In the genomic region with DNA sequence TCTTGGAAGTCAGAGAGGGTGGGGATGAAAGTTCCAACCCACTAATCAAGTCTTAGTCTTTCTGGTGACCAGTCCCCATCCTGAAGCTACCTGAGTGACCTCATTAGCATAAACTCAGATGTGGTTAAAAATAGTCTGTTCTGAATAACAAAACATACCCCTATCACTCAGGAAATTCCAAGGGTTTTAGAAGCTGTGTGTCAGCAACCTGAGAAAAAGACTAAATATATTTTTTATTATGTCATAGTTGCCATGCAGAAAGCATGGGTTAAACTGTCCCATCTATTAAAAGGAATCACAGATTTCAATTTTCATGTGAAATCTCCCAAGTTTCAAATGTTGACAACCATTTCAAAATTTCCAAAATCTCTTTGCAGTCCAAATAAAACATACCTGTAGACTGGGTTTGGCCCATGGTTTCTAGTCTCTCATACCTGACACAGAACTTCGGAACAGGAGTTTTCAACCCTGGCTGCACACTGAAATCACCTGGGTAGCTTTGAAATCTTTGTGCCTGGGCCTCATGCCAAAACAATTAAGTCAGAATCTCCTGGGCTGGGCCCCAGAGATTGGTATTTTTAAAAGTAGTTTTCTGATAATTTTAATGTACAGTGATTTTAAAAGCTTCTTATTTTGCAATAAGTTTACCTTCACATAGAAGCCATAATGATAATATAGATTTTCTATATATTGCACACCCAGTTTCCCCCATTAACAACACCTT, we compare ENCODE assay signal across 14 cellular contexts.
DNase-seq lines count a peak whose midpoint lies in the region; ATAC-seq, FAIRE-seq and TF ChIP-seq lines count a peak whose summit lies in the region.
"Had no signal": no experiment of that assay in that cellular context is flagged by ENCODE, and none has a peak within 500 bp of the region (broad histone marks: within the 10 kb centered on the region; RNA-seq: fewer than 3 reads in every experiment).

No MANE protein-coding gene starts in this region.

- no peaks in the 10 kb centered on the region for H3K9me1 ChIP-seq in endothelial cell of umbilical vein (replicated peaks; ENCODE audit: control insufficient read depth, extremely low read depth, insufficient read depth, low read length)

- H3K36me3 ChIP-seq in GM23338 (ENCODE audit: insufficient read depth) (no peaks in the 10 kb centered on the region), OCI-LY1 (ENCODE audit: insufficient read depth, low read length) (no peaks in the 10 kb centered on the region), endothelial cell of umbilical vein (ENCODE audit: control insufficient read depth in 2 of 2, extremely low read depth in 1 of 2, insufficient read depth in 2 of 2, low read length in 2 of 2) (no peaks in the 10 kb centered on the region), prostate gland (no peaks in the 10 kb centered on the region)
- H3K36me3 ChIP-seq: transverse colon had no signal

- no peak overlapping the region for H3K4me3 Mint-ChIP-seq in GM23338
- H3K4me3 Mint-ChIP-seq: activated CD4-positive, alpha-beta memory T cell treated with anti-CD3 and anti-CD28 coated beads for 36 hours had no signal

- H3K36me3 Mint-ChIP-seq in GM23338 (ENCODE audit: low read depth) = no peaks in the 10 kb centered on the region
- H3K36me3 Mint-ChIP-seq: activated CD4-positive, alpha-beta memory T cell treated with anti-CD3 and anti-CD28 coated beads for 36 hours; activated naive CD4-positive, alpha-beta T cell treated with anti-CD3 and anti-CD28 coated beads, Interleukin-2, amount 50 U/mL, for 72 hours had no signal

- peaks cover 36% of the 10 kb centered on the region for H3K4me1 Mint-ChIP-seq in GM23338

- H3K27me3 Mint-ChIP-seq in GM23338 (ENCODE audit: insufficient read depth, low read depth, poor library complexity) = peaks cover 2% of the 10 kb centered on the region
- H3K27me3 Mint-ChIP-seq: activated CD4-positive, alpha-beta memory T cell treated with anti-CD3 and anti-CD28 coated beads for 36 hours had no signal

- POLR2A ChIA-PET in endothelial cell of umbilical vein (lab: Charles Lee) = interaction anchor here (0.6 to 0.9 kb wide), 3 partner anchors 232 to 476 kb away, joined by 3 to 5 read pairs (median 3); a partner anchor contains a TSS

- H3K9ac ChIP-seq in OCI-LY1 (ENCODE audit: low read length) (no peak overlapping the region), endothelial cell of umbilical vein (replicated peaks; ENCODE audit: extremely low read depth, insufficient read depth, low read length) (peak overlapping the region; percentile 75)

- H3K9me2 ChIP-seq in GM23338 (ENCODE audit: insufficient read depth) (no peaks in the 10 kb centered on the region), OCI-LY1 (ENCODE audit: low read depth, low read length) (no peaks in the 10 kb centered on the region)

- 21% methylated on average over 1 of the region's 1 CpG for WGBS in prostate gland

- no peaks in the 10 kb centered on the region for H3K9me3 ChIP-seq in OCI-LY1 (ENCODE audit: low read length)
- H3K9me3 ChIP-seq in endothelial cell of umbilical vein (replicated peaks; ENCODE audit: control insufficient read depth, insufficient read depth, low read length) = no peaks in the 10 kb centered on the region
- no peaks in the 10 kb centered on the region for H3K9me3 ChIP-seq in prostate gland
- H3K9me3 ChIP-seq: transverse colon had no signal

- H3K4me1 ChIP-seq in GM23338 (ENCODE audit: insufficient read depth) (peaks cover 41% of the 10 kb centered on the region), OCI-LY1 (ENCODE audit: insufficient read depth, low read length, severe bottlenecking) (peaks cover 96% of the 10 kb centered on the region), endothelial cell of umbilical vein (ENCODE audit: control insufficient read depth, extremely low read depth, insufficient read depth, low read length) (peaks cover 40% of the 10 kb centered on the region), prostate gland (replicated peaks) (peaks cover 12% of the 10 kb centered on the region)

- CTCF ChIA-PET in endothelial cell of umbilical vein (lab: Charles Lee) = interaction anchor here (0.8 to 1.3 kb wide), 6 partner anchors 11 to 841 kb away, joined by 3 to 6 read pairs (median 3); no protein-coding TSS in a partner anchor

- FAIRE-seq in endothelial cell of umbilical vein (lab: Jason Lieb, UNC) = peak; percentile 59

- H3K9me3 Mint-ChIP-seq in GM23338 = no peaks in the 10 kb centered on the region
- H3K9me3 Mint-ChIP-seq: activated CD4-positive, alpha-beta memory T cell treated with anti-CD3 and anti-CD28 coated beads for 36 hours; activated naive CD4-positive, alpha-beta T cell treated with anti-CD3 and anti-CD28 coated beads, Interleukin-2, amount 50 U/mL, for 72 hours had no signal

- TSS peak; percentile 6 for BruUV-seq in endothelial cell of umbilical vein (replicated peaks; lab: Mats Ljungman, UMichigan)

- H3K4me3 ChIP-seq in GM23338 (no peak overlapping the region), OCI-LY1 (ENCODE audit: low read depth, low read length, poor library complexity, severe bottlenecking) (no peak overlapping the region), endothelial cell of umbilical vein (replicated peaks in 1 of 3; ENCODE audit: insufficient read depth in 1 of 3, low read depth in 1 of 3, low read length in 3 of 3) (no peak overlapping the region), prostate gland (no peak overlapping the region)
- H3K4me3 ChIP-seq: transverse colon had no signal

- H4K20me1 ChIP-seq in GM23338 (replicated peaks; ENCODE audit: insufficient read depth) = no peaks in the 10 kb centered on the region
- H4K20me1 ChIP-seq in OCI-LY1 (ENCODE audit: insufficient read depth, low read length) = no peaks in the 10 kb centered on the region
- no peaks in the 10 kb centered on the region for H4K20me1 ChIP-seq in endothelial cell of umbilical vein (replicated peaks; ENCODE audit: control insufficient read depth, extremely low read depth, insufficient read depth, low read length)

- TF ChIP-seq CTCF in GM23338 (conservative IDR thresholded peaks at IDR 0.05; ENCODE audit: low read depth in 2 of 2) (no peak), OCI-LY1 (IDR thresholded peaks at IDR 0.05; ENCODE audit: low read length) (no peak), endothelial cell of umbilical vein (IDR thresholded peaks at IDR 0.05; ENCODE audit: extremely low read depth in 1 of 2, insufficient read depth in 1 of 2, low read depth in 1 of 2, low read length in 2 of 2) (no peak), prostate gland (IDR thresholded peaks at IDR 0.05) (no peak)

- intact Hi-C loops in endothelial cell of umbilical vein (cut with micrococcal nuclease) (loop anchor here (1.0 to 5.0 kb wide), 6 partner anchors 11 to 630 kb away; no protein-coding TSS in a partner anchor), prostate gland (cut with DNase I) (loop anchor here (5.0 to 10.0 kb wide), 2 partner anchors 62 to 115 kb away; no protein-coding TSS in a partner anchor), posterior cingulate gyrus (cut with DNase I) (loop anchor here (10.0 kb wide), 1 partner anchor 472 kb away; a partner anchor contains a TSS)

- no peaks in the 10 kb centered on the region for H3K27me3 ChIP-seq in GM23338 (ENCODE audit: insufficient read depth)
- H3K27me3 ChIP-seq in OCI-LY1 (ENCODE audit: insufficient read depth, low read length) = no peaks in the 10 kb centered on the region
- H3K27me3 ChIP-seq in endothelial cell of umbilical vein (ENCODE audit: control insufficient read depth in 2 of 2, insufficient read depth in 2 of 2, low read length in 2 of 2) = no peaks in the 10 kb centered on the region
- H3K27me3 ChIP-seq in prostate gland (replicated peaks; ENCODE audit: insufficient read depth) = no peaks in the 10 kb centered on the region
- H3K27me3 ChIP-seq: transverse colon had no signal

- no peak for DNase-seq in GM23338 (ENCODE audit: low spot score)
- peak; percentile 77 for DNase-seq in endothelial cell of umbilical vein (ENCODE audit: low read depth, low spot score)
- peak; percentile 41 for DNase-seq in prostate gland (ENCODE audit: low spot score)
- DNase-seq in amniotic stem cell (lab: John Stamatoyannopoulos, UW) = no peak
- no peak for DNase-seq in cerebellar cortex (ENCODE audit: low spot score)
- no peak for DNase-seq in posterior cingulate gyrus
- DNase-seq: activated CD4-positive, alpha-beta memory T cell treated with anti-CD3 and anti-CD28 coated beads for 36 hours; H7; Karpas-422; NCI-H510A; transverse colon had no signal

- H2AFZ ChIP-seq in GM23338 = no peak overlapping the region
- no peak overlapping the region for H2AFZ ChIP-seq in OCI-LY1 (ENCODE audit: low read length)
- no peak overlapping the region for H2AFZ ChIP-seq in endothelial cell of umbilical vein (ENCODE audit: low read depth, low read length)

- dilution Hi-C loops in endothelial cell of umbilical vein (cut with MboI; ENCODE audit: extremely low pct_ligation_motif_present, low sequenced_read_pairs) = no loop called here

- TF ChIP-seq POLR2A in endothelial cell of umbilical vein (IDR thresholded peaks at IDR 0.05; ENCODE audit: low read depth, low read length) = no peak
- no peak for TF ChIP-seq POLR2A in prostate gland (IDR thresholded peaks at IDR 0.05)

- H3F3A ChIP-seq in GM23338 (replicated peaks; ENCODE audit: low read depth) (no peaks in the 10 kb centered on the region), OCI-LY1 (ENCODE audit: insufficient read depth, low read length) (no peaks in the 10 kb centered on the region)

- H3K27ac ChIP-seq in GM23338 (ENCODE audit: low read depth) (no peak overlapping the region), OCI-LY1 (ENCODE audit: low read depth, low read length, poor library complexity, severe bottlenecking) (peak overlapping the region; percentile 71), endothelial cell of umbilical vein (ENCODE audit: insufficient read depth, low read depth, low read length) (peak overlapping the region; percentile 98), prostate gland (peak overlapping the region in 1 of 2 donors; percentile 18)

- ATAC-seq in GM23338 = no peak
- no peak for ATAC-seq in HG02884 (IDR thresholded peaks at IDR 0.05; ENCODE audit: unreplicated experiment)
- ATAC-seq: activated naive CD4-positive, alpha-beta T cell treated with anti-CD3 and anti-CD28 coated beads, Interleukin-2, amount 50 U/mL, for 72 hours had no signal

- peak overlapping the region; percentile 42 for H3K4me2 ChIP-seq in GM23338
- no peak overlapping the region for H3K4me2 ChIP-seq in OCI-LY1 (ENCODE audit: low read length)
- peak overlapping the region; percentile 85 for H3K4me2 ChIP-seq in endothelial cell of umbilical vein (ENCODE audit: insufficient read depth, low read length)

- peak overlapping the region; percentile 74 for H3K27ac Mint-ChIP-seq in GM23338
- H3K27ac Mint-ChIP-seq: activated CD4-positive, alpha-beta memory T cell treated with anti-CD3 and anti-CD28 coated beads for 36 hours; activated naive CD4-positive, alpha-beta T cell treated with anti-CD3 and anti-CD28 coated beads, Interleukin-2, amount 50 U/mL, for 72 hours had no signal

- H3K79me2 ChIP-seq in GM23338 (replicated peaks; ENCODE audit: insufficient read depth) = no peaks in the 10 kb centered on the region
- no peaks in the 10 kb centered on the region for H3K79me2 ChIP-seq in OCI-LY1 (ENCODE audit: insufficient read depth, low read length)
- no peaks in the 10 kb centered on the region for H3K79me2 ChIP-seq in endothelial cell of umbilical vein (ENCODE audit: control insufficient read depth, insufficient read depth, low read length)

TF ChIP-seq in GM23338, 12 proteins besides CTCF, POLR2A, EP300 and RAD21 (continues in another document):
- TF ChIP-seq JUNB (IDR thresholded peaks at IDR 0.05; ENCODE audit: unreplicated experiment) = no peak

Comparison
In these comparisons a context has a peak if more than half of its experiments do, and no peak if none do; other contexts are left out.
1. DNase-seq: peak in endothelial cell of umbilical vein (single experiment) and prostate gland (single experiment); none in GM23338 (single experiment), amniotic stem cell (single experiment), cerebellar cortex (single experiment) and posterior cingulate gyrus (0 of 10).